ENCODE assay signal across 8 cellular contexts in genomic region chr2:127220102-127220806, GRCh38. TPM values are rescaled to one million over a fixed set of nuclear protein-coding genes. Genes with fewer than 3 reads are reported as not detected.
DNase-seq lines count a peak whose midpoint lies in the region; ATAC-seq, FAIRE-seq and TF ChIP-seq lines count a peak whose summit lies in the region.

Gene CYP27C1, minus strand, starts transcription at chr2:127220299. Its CDS starts 29 bp downstream, at chr2:127220270.

- H3K9me2 ChIP-seq in GM23248 (ENCODE audit: insufficient read depth), result no peaks in the 10 kb centered on the region

- H2AFZ ChIP-seq in GM23248, result peak within 1 kb of the TSS; percentile 78

- TF ChIP-seq CTCF in fibroblast of villous mesenchyme (IDR thresholded peaks at IDR 0.05; ENCODE audit: insufficient read depth, low read depth, low read length) (no peak), pancreas (IDR thresholded peaks at IDR 0.05) (no peak)

- ATAC-seq in SK-N-SH treated with all-trans-retinoic acid at 6 μM for 48 hours (peak; percentile 42), pancreas (peak; percentile 13 to 62 (median 46)), HG03378 (IDR thresholded peaks at IDR 0.05; ENCODE audit: unreplicated experiment) (no peak)

- H3K27ac ChIP-seq in GM23248 (peak within 1 kb of the TSS; percentile 71), pancreas (no peak within 1 kb of the TSS)

- intact Hi-C loops in pancreas (cut with DNase I), result no loop called here

- H3K36me3 ChIP-seq in GM23248 (ENCODE audit: low read depth), result no peaks in the 10 kb centered on the region
- H3K36me3 ChIP-seq in pancreas, result no peaks in the 10 kb centered on the region

- H3K9me3 ChIP-seq in GM23248 (ENCODE audit: low read depth) (no peaks in the 10 kb centered on the region), pancreas (no peaks in the 10 kb centered on the region)

- peak within 1 kb of the TSS; percentile 84 for H3K9ac ChIP-seq in GM23248

- H4K20me1 ChIP-seq in GM23248 (ENCODE audit: insufficient read depth), result no peaks in the 10 kb centered on the region

- H3F3A ChIP-seq in GM23248 (ENCODE audit: insufficient read depth), result peaks cover 4% of the 10 kb centered on the region; the same call in 1 of the 2 replicates

- no peak for FAIRE-seq in pancreas (lab: Jason Lieb, UNC)

- peak within 1 kb of the TSS; percentile 77 for H3K4me3 ChIP-seq in GM23248
- H3K4me3 ChIP-seq in fibroblast of villous mesenchyme (ENCODE audit: low read depth, low read length), result peak within 1 kb of the TSS; percentile 51
- H3K4me3 ChIP-seq in pancreas, result peak within 1 kb of the TSS; percentile 4 to 48 (median 33)

- H3K79me2 ChIP-seq in GM23248 (ENCODE audit: insufficient read depth), result no peaks in the 10 kb centered on the region

- in situ Hi-C loops in GM23248 (cut with MboI), result no loop called here

- H3K4me1 ChIP-seq in GM23248 (ENCODE audit: insufficient read depth), result peaks cover 15% of the 10 kb centered on the region; the same call in 1 of the 2 replicates
- H3K4me1 ChIP-seq in pancreas, result peaks cover 0 to 12% (median 0%) of the 10 kb centered on the region in 3 donors

- 3 to 6% methylated on average over 14 to 29 of the region's 43 CpGs for WGBS in GM23248 (ENCODE audit: low coverage in 1 of 2, low lambda C conversion rate in 2 of 2, missing lambda C conversion rate in 2 of 2), 2 experiments
- 1 to 2% methylated on average over 40 to 43 of the region's 43 CpGs for WGBS in pancreas, 2 donors

- peak within 1 kb of the TSS; percentile 93 for H3K4me2 ChIP-seq in GM23248 (ENCODE audit: unreplicated experiment)

- H3K27me3 ChIP-seq in GM23248 (replicated peaks; ENCODE audit: insufficient read depth) (no peaks in the 10 kb centered on the region), pancreas (peaks cover 0 to 11% (median 4%) of the 10 kb centered on the region in 4 donors)

- DNase-seq in GM23248 (peak; percentile 56), fibroblast of villous mesenchyme (ENCODE audit: low read depth) (no peak), pancreas (no peak), GDM1 (lab: John Stamatoyannopoulos, UW) (no peak), T1000 (lab: John Stamatoyannopoulos, UW) (no peak), amygdala (lab: John Stamatoyannopoulos, UW) (no peak)

TF ChIP-seq in SK-N-SH treated with all-trans-retinoic acid at 6 μM for 48 hours, 23 proteins besides CTCF, POLR2A, EP300 and RAD21:
- TF ChIP-seq CSRNP3 (CRISPR knock-in tag; IDR thresholded peaks at IDR 0.05) (no peak), SNAI2 (CRISPR knock-in tag; IDR thresholded peaks at IDR 0.05) (no peak), ZC3H10 (CRISPR knock-in tag; IDR thresholded peaks at IDR 0.05) (no peak), ARNTL (CRISPR knock-in tag; IDR thresholded peaks at IDR 0.05; ENCODE audit: borderline replicate concordance, low read depth) (no peak), ZNF565 (CRISPR knock-in tag; conservative IDR thresholded peaks at IDR 0.05; ENCODE audit: low read depth) (no peak), RARB (CRISPR knock-in tag; IDR thresholded peaks at IDR 0.05) (no peak), CSDC2 (CRISPR knock-in tag; IDR thresholded peaks at IDR 0.05) (no peak), ZNF70 (CRISPR knock-in tag; IDR thresholded peaks at IDR 0.05) (no peak), PATZ1 (CRISPR knock-in tag; IDR thresholded peaks at IDR 0.05; ENCODE audit: borderline replicate concordance) (no peak), CREB5 (CRISPR knock-in tag; IDR thresholded peaks at IDR 0.05; ENCODE audit: low read depth) (no peak), ZNF8 (CRISPR knock-in tag; IDR thresholded peaks at IDR 0.05) (no peak), OSR1 (CRISPR knock-in tag; IDR thresholded peaks at IDR 0.05) (no peak), POU6F1 (CRISPR knock-in tag; IDR thresholded peaks at IDR 0.05; ENCODE audit: borderline replicate concordance, low read depth) (no peak), BACH2 (CRISPR knock-in tag; IDR thresholded peaks at IDR 0.05; ENCODE audit: borderline replicate concordance) (no peak), PPARA (CRISPR knock-in tag; IDR thresholded peaks at IDR 0.05; ENCODE audit: borderline replicate concordance) (no peak), TOX (CRISPR knock-in tag; IDR thresholded peaks at IDR 0.05; ENCODE audit: borderline replicate concordance) (no peak), TSHZ2 (CRISPR knock-in tag; IDR thresholded peaks at IDR 0.05) (no peak), ZFP3 (CRISPR knock-in tag; IDR thresholded peaks at IDR 0.05) (no peak), ISL1 (CRISPR knock-in tag; IDR thresholded peaks at IDR 0.05) (no peak)

RNA-seq across cellular contexts. Expression of gene CYP27C1, which starts in this region (rescaled TPM):
- total RNA-seq in GM23248 (2014; rRNA removed; shearing (Covaris generic)), result 0.13 and 0.65 TPM in 2 replicates
- polyA plus RNA-seq in GM23248 (2016; fragmentation: Nextera tagmentation; extraction: Ambion mirVana), result 0.70 and 0.73 TPM in 2 replicates
- total RNA-seq in fibroblast of villous mesenchyme, result under 0.01 TPM in 2 replicates
- total RNA-seq in pancreas, result under 1 TPM in 3 of 6 donors, not detected in 3; 0.03 to 0.09 (median 0.03) TPM
- polyA plus RNA-seq in pancreas, result under 1 TPM; 0.02 to 0.04 TPM

Comparison
In these comparisons a context has a peak if more than half of its experiments do, and no peak if none do; other contexts are left out.
1. Peak in DNase-seq, H3K4me3 ChIP-seq, H3K27ac ChIP-seq, H3K9ac ChIP-seq and H3K4me2 ChIP-seq in GM23248; RNA of the gene not detected or under 1 TPM.
2. Peak in ATAC-seq and H3K4me3 ChIP-seq in pancreas; RNA of the gene not detected or under 1 TPM.